8 cellular contexts compared by ENCODE assay signal in genomic region chr22:37176464-37177061, GRCh38. TPM values are rescaled to one million over a fixed set of nuclear protein-coding genes. Genes with fewer than 3 reads are reported as not detected.
DNase-seq lines count a peak whose midpoint lies in the region; ATAC-seq lines count a peak whose summit lies in the region.

No MANE protein-coding gene starts in this region.

- peak; percentile 59 for ATAC-seq in activated naive CD8-positive, alpha-beta T cell treated with anti-CD3 and anti-CD28 coated beads, Interleukin-2, amount 50 U/mL, for 24 hours
- peak; percentile 35 for ATAC-seq in stimulated activated naive CD8-positive, alpha-beta T cell treated with anti-CD3 and anti-CD28 coated beads, Interleukin-15, Interleukin-2, amounts not matched to agents 100 U/mL and 50 U/mL, for 24 hours
- ATAC-seq in activated T-helper 17 cell treated with anti-CD3 and anti-CD28 coated beads, Interleukin-2, amount 50 U/mL, for 72 hours (replicated peaks), result no peak

- H3K9me3 Mint-ChIP-seq in activated naive CD8-positive, alpha-beta T cell treated with anti-CD3 and anti-CD28 coated beads, Interleukin-2, amount 50 U/mL, for 24 hours, result no peaks in the 10 kb centered on the region
- no peaks in the 10 kb centered on the region for H3K9me3 Mint-ChIP-seq in immature natural killer cell
- H3K9me3 Mint-ChIP-seq in activated T-helper 17 cell treated with anti-CD3 and anti-CD28 coated beads, Interleukin-2, amount 50 U/mL, for 72 hours, result no peaks in the 10 kb centered on the region

- no peaks in the 10 kb centered on the region for H3K36me3 Mint-ChIP-seq in activated naive CD8-positive, alpha-beta T cell treated with anti-CD3 and anti-CD28 coated beads, Interleukin-2, amount 50 U/mL, for 24 hours (ENCODE audit: low read depth)
- H3K36me3 Mint-ChIP-seq in immature natural killer cell, result peaks cover 7 to 8% (median 8%) of the 10 kb centered on the region in 3 donors
- H3K36me3 Mint-ChIP-seq in activated T-helper 17 cell treated with anti-CD3 and anti-CD28 coated beads, Interleukin-2, amount 50 U/mL, for 72 hours (ENCODE audit: low read depth), result no peaks in the 10 kb centered on the region

- no peak overlapping the region for H3K4me3 Mint-ChIP-seq in activated naive CD8-positive, alpha-beta T cell treated with anti-CD3 and anti-CD28 coated beads, Interleukin-2, amount 50 U/mL, for 24 hours
- peak overlapping the region; percentile 61 to 81 (median 74) for H3K4me3 Mint-ChIP-seq in immature natural killer cell
- H3K4me3 Mint-ChIP-seq in activated T-helper 17 cell treated with anti-CD3 and anti-CD28 coated beads, Interleukin-2, amount 50 U/mL, for 72 hours, result no peak overlapping the region

- peak overlapping the region; percentile 82 for H3K27ac Mint-ChIP-seq in activated naive CD8-positive, alpha-beta T cell treated with anti-CD3 and anti-CD28 coated beads, Interleukin-2, amount 50 U/mL, for 24 hours
- H3K27ac Mint-ChIP-seq in immature natural killer cell, result peak overlapping the region; percentile 83 to 94 (median 90)
- H3K27ac Mint-ChIP-seq in activated T-helper 17 cell treated with anti-CD3 and anti-CD28 coated beads, Interleukin-2, amount 50 U/mL, for 72 hours, result no peak overlapping the region

- H3K27me3 Mint-ChIP-seq in activated naive CD8-positive, alpha-beta T cell treated with anti-CD3 and anti-CD28 coated beads, Interleukin-2, amount 50 U/mL, for 24 hours, result no peaks in the 10 kb centered on the region
- H3K27me3 Mint-ChIP-seq in immature natural killer cell (ENCODE audit: low read depth in 3 of 3), result peaks cover 0 to 1% (median 0%) of the 10 kb centered on the region in 3 donors
- peaks cover 7% of the 10 kb centered on the region for H3K27me3 Mint-ChIP-seq in activated T-helper 17 cell treated with anti-CD3 and anti-CD28 coated beads, Interleukin-2, amount 50 U/mL, for 72 hours

- H3K4me1 Mint-ChIP-seq in activated naive CD8-positive, alpha-beta T cell treated with anti-CD3 and anti-CD28 coated beads, Interleukin-2, amount 50 U/mL, for 24 hours, result peaks cover 19% of the 10 kb centered on the region
- peaks cover 31 to 33% of the 10 kb centered on the region in 2 donors for H3K4me1 Mint-ChIP-seq in immature natural killer cell
- peaks cover 5% of the 10 kb centered on the region for H3K4me1 Mint-ChIP-seq in activated T-helper 17 cell treated with anti-CD3 and anti-CD28 coated beads, Interleukin-2, amount 50 U/mL, for 72 hours

- DNase-seq in HCEC 1CT (peak; percentile 18), immature natural killer cell (peak in 2 of 3 donors; percentile 41 to 44), NCI-H2227 (lab: John Stamatoyannopoulos, UW; ENCODE audit: unreplicated experiment) (no peak), NCI-H526 (lab: John Stamatoyannopoulos, UW) (no peak)
- no peak for DNase-seq in activated naive CD8-positive, alpha-beta T cell treated with anti-CD3 and anti-CD28 coated beads, Interleukin-2, amount 50 U/mL, for 24 hours
- DNase-seq in stimulated activated naive CD8-positive, alpha-beta T cell treated with anti-CD3 and anti-CD28 coated beads, Interleukin-15, Interleukin-2, amounts not matched to agents 100 U/mL and 50 U/mL, for 24 hours, result no peak
- DNase-seq in stimulated activated CD4-positive, alpha-beta T cell treated with anti-CD3 and anti-CD28 coated beads, Interleukin-4, amount 100 ng/mL, for 1 hour, result no peak

RNA-seq across cellular contexts. Expression of gene C1QTNF6, which starts 11.5 kb away (rescaled TPM):
- 1 to 10 TPM in 2 of 3 donors, not detected in 1; 1.5 to 1.8 TPM for polyA plus RNA-seq in immature natural killer cell
- total RNA-seq in activated T-helper 17 cell treated with anti-CD3 and anti-CD28 coated beads, Interleukin-2, amount 50 U/mL, for 72 hours, result 10 to 100 TPM in 1 of 2 donors, 1 to 10 TPM in 1; 5.0 to 16.3 TPM

RNA-seq across cellular contexts. Expression of gene IL2RB, which starts 26.8 kb away (rescaled TPM):
- 1,000 to 10,000 TPM in 1 of 3 donors, 100 to 1,000 TPM in 2; 863 to 2,762 (median 893) TPM for polyA plus RNA-seq in immature natural killer cell
- total RNA-seq in activated T-helper 17 cell treated with anti-CD3 and anti-CD28 coated beads, Interleukin-2, amount 50 U/mL, for 72 hours, result 100 to 1,000 TPM; 425 to 498 TPM

RNA-seq across cellular contexts. Expression of gene SSTR3, which starts 35.7 kb away (rescaled TPM):
- polyA plus RNA-seq in immature natural killer cell, result not detected
- 10 to 100 TPM in 1 of 2 donors, 1 to 10 TPM in 1; 2.6 to 16.2 TPM for total RNA-seq in activated T-helper 17 cell treated with anti-CD3 and anti-CD28 coated beads, Interleukin-2, amount 50 U/mL, for 72 hours

Comparison
In these comparisons a context has a peak if more than half of its experiments do, and no peak if none do; other contexts are left out.
1. DNase-seq: peak in HCEC 1CT (single experiment) and immature natural killer cell (2 of 3); none in activated naive CD8-positive, alpha-beta T cell treated with anti-CD3 and anti-CD28 coated beads, Interleukin-2, amount 50 U/mL, for 24 hours (single experiment), stimulated activated naive CD8-positive, alpha-beta T cell treated with anti-CD3 and anti-CD28 coated beads, Interleukin-15, Interleukin-2, amounts not matched to agents 100 U/mL and 50 U/mL, for 24 hours (single experiment), NCI-H2227 (single experiment), NCI-H526 (0 of 2) and stimulated activated CD4-positive, alpha-beta T cell treated with anti-CD3 and anti-CD28 coated beads, Interleukin-4, amount 100 ng/mL, for 1 hour (single experiment).
2. H3K4me3 Mint-ChIP-seq: peak in immature natural killer cell (5 of 5); none in activated naive CD8-positive, alpha-beta T cell treated with anti-CD3 and anti-CD28 coated beads, Interleukin-2, amount 50 U/mL, for 24 hours (single experiment) and activated T-helper 17 cell treated with anti-CD3 and anti-CD28 coated beads, Interleukin-2, amount 50 U/mL, for 72 hours (single experiment).